Comparison of ENCODE assay signal across 21 cellular contexts in the genomic region with DNA sequence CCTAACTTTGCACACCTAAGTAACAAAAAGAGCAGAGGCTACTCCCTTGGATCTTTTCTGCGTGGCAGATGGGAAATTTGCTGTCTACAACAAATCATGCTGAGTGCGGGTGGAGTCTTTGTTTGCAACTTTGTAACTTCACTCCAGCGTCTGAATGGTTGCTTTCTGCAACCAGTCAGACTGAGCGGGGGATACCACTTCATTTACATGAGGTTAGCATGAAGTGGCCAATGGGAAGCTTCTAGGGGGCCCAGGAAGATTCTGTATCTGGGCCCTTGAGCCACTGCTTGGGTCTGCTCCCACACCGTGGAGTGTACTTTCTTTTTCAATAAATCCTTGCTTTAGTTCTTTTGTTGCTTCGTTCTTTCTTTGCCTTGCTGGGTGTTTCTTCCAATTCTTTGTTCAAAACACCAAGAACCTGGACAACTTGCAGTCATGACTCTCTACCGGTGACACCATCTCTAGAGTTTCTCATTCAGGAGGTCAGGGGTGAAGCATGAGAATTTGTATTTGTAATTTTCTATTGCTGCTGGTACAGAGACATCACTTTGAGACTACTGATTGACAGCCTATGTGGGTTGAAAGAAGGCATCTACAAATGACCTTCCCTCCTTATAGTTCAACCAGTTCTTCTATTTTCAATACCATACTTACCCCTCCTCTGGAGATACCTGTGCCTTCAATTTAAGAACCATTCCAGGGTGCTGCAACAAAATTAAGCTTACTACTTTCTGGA. TPM values are rescaled to one million over a fixed set of nuclear protein-coding genes. Genes with fewer than 3 reads are reported as not detected.
DNase-seq lines count a peak whose midpoint lies in the region; TF ChIP-seq lines count a peak whose summit lies in the region.
"Had no signal": no experiment of that assay in that cellular context is flagged by ENCODE, and none has a peak within 500 bp of the region (broad histone marks: within the 10 kb centered on the region; RNA-seq: fewer than 3 reads in every experiment).

No MANE protein-coding gene starts in this region.

- no peaks in the 10 kb centered on the region for H3K4me1 Mint-ChIP-seq in glutamatergic neuron (ENCODE audit: low read depth, unreplicated experiment)
- H3K4me1 Mint-ChIP-seq: naive B cell; stimulated activated memory B cell treated with anti-CD40 and anti-IgM and Interleukin-4, amounts not matched to agents 10 μg/mL and 1 μg/mL and 100 μg/mL, for 72 hours had no signal

- H3K4me3 ChIP-seq in ACC112 (ENCODE audit: low read depth, low read length) (peak overlapping the region; percentile 30; the same call in 1 of the 2 replicates), astrocyte of the spinal cord (ENCODE audit: low read depth, low read length) (no peak overlapping the region), uterus (no peak overlapping the region)
- H3K4me3 ChIP-seq: ascending aorta, gastrocnemius medialis, PC-9, prostate gland, transverse colon had no signal

- no peaks in the 10 kb centered on the region for H3K79me2 ChIP-seq in ACC112 (ENCODE audit: control insufficient read depth, insufficient read depth, low read length, unreplicated experiment)

- no peak overlapping the region for H3K4me3 Mint-ChIP-seq in glutamatergic neuron (ENCODE audit: unreplicated experiment)
- H3K4me3 Mint-ChIP-seq: naive B cell; stimulated activated memory B cell treated with anti-CD40 and anti-IgM and Interleukin-4, amounts not matched to agents 10 μg/mL and 1 μg/mL and 100 μg/mL, for 72 hours had no signal

- no peaks in the 10 kb centered on the region for H3K27me3 Mint-ChIP-seq in glutamatergic neuron (ENCODE audit: unreplicated experiment)

- intact Hi-C loops in uterus (cut with DNase I; ENCODE audit: low total_unique reads) = no loop called here

- H3K27ac ChIP-seq in ACC112 (ENCODE audit: low read depth, low read length) (no peak overlapping the region), uterus (no peak overlapping the region)
- H3K27ac ChIP-seq: ascending aorta, C4-2B, gastrocnemius medialis, PC-9, prostate gland, transverse colon had no signal

- DNase-seq in LHCN-M2 (ENCODE audit: low read depth) (peak; percentile 15), astrocyte of the spinal cord (ENCODE audit: low read depth, low spot score) (peak; percentile 9), myocyte (ENCODE audit: low read depth) (peak; percentile 26), glutamatergic neuron (no peak), uterus (no peak), GM19238 (ENCODE audit: insufficient read length, low spot score) (no peak), RPMI8226 (no peak)
- DNase-seq: activated CD4-positive, alpha-beta T cell treated with anti-CD3 and anti-CD28 coated beads for 4 hours; gastrocnemius medialis; MV-4-11; naive B cell; NCI-H526 treated with DMSO at 0.1 percent for 48 hours; PC-9; SK-N-SH; T1000; transverse colon had no signal

- peak overlapping the region; percentile 70 for H2AFZ ChIP-seq in ACC112 (ENCODE audit: low read length, unreplicated experiment)

- peaks cover 4% of the 10 kb centered on the region for H3K4me1 ChIP-seq in ACC112 (ENCODE audit: control insufficient read depth, insufficient read depth, low read length, unreplicated experiment)
- H3K4me1 ChIP-seq in uterus = no peaks in the 10 kb centered on the region
- H3K4me1 ChIP-seq: ascending aorta, gastrocnemius medialis, prostate gland had no signal

- H3K36me3 ChIP-seq in ACC112 (ENCODE audit: insufficient read depth, low read length) (no peaks in the 10 kb centered on the region), uterus (no peaks in the 10 kb centered on the region)
- H3K36me3 ChIP-seq: ascending aorta, gastrocnemius medialis, prostate gland, transverse colon had no signal

- TF ChIP-seq CTCF in astrocyte of the spinal cord (IDR thresholded peaks at IDR 0.05; ENCODE audit: low read depth, low read length) (no peak), glutamatergic neuron (IDR thresholded peaks at IDR 0.05; ENCODE audit: partially characterized antibody, unreplicated experiment) (no peak), uterus (IDR thresholded peaks at IDR 0.05) (no peak)

- H3K27me3 ChIP-seq in ACC112 (ENCODE audit: insufficient read depth, low read length) (no peaks in the 10 kb centered on the region), uterus (no peaks in the 10 kb centered on the region)
- H3K27me3 ChIP-seq: ascending aorta, gastrocnemius medialis, transverse colon had no signal

- in situ Hi-C loops in astrocyte of the spinal cord (cut with HindIII; ENCODE audit: low sequenced_read_pairs) = no loop called here

- no peak for TF ChIP-seq POLR2A in uterus (IDR thresholded peaks at IDR 0.05)

- peaks cover 1% of the 10 kb centered on the region for H3K9me3 Mint-ChIP-seq in glutamatergic neuron (ENCODE audit: unreplicated experiment)

- H3K36me3 Mint-ChIP-seq in glutamatergic neuron (ENCODE audit: unreplicated experiment) = no peaks in the 10 kb centered on the region

- no peaks in the 10 kb centered on the region for H3K9me3 ChIP-seq in uterus
- H3K9me3 ChIP-seq: ascending aorta, gastrocnemius medialis, prostate gland, SK-N-SH, transverse colon had no signal

- H3K27ac Mint-ChIP-seq in glutamatergic neuron (ENCODE audit: unreplicated experiment) = no peak overlapping the region
- H3K27ac Mint-ChIP-seq: naive B cell; stimulated activated memory B cell treated with anti-CD40 and anti-IgM and Interleukin-4, amounts not matched to agents 10 μg/mL and 1 μg/mL and 100 μg/mL, for 72 hours had no signal

RNA-seq across cellular contexts. Expression of a gene that starts 55.8 kb away (rescaled TPM):
- 12.4 and 13.4 TPM in 2 replicates for total RNA-seq in LHCN-M2 (2014; rRNA removed)
- 2.4 TPM for polyA plus RNA-seq in LHCN-M2 (2012)
- total RNA-seq in myocyte = 19.7 and 25.6 TPM in 2 replicates
- 3.9 TPM for polyA plus RNA-seq in myocyte (2012)
- 48.0 TPM for total RNA-seq in glutamatergic neuron (ENCODE audit: unreplicated experiment)
- total RNA-seq in uterus = 10 to 100 TPM; 15.9 to 45.7 (median 32.7) TPM

Comparison
In these comparisons a context has a peak if more than half of its experiments do, and no peak if none do; other contexts are left out.
1. DNase-seq: peak in LHCN-M2 (single experiment), astrocyte of the spinal cord (single experiment) and myocyte (single experiment); none in glutamatergic neuron (single experiment), uterus (0 of 2), GM19238 (single experiment) and RPMI8226 (single experiment).